15 cellular contexts compared by ENCODE assay signal in the genomic region with DNA sequence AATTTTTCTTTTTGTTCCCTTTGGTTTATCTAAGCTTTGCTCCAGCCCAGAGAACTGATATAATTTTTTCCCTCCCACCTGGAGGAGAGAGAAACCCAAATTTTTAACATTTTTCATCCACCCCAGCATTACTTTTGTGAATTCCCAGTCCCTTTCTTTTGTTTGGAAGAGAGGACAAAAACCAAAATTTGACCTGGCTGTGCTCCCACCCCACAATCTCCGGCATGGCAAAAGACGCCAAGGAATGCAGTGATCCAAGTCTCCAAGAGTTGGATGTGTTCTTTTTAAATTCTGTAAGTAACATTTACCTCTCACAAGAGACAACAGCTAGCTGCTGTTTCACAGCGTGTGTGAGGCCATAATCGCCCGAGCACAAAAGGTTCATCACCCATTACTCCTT. TPM values are rescaled to one million over a fixed set of nuclear protein-coding genes. Genes with fewer than 3 reads are reported as not detected.
DNase-seq lines count a peak whose midpoint lies in the region; ATAC-seq and TF ChIP-seq lines count a peak whose summit lies in the region.
"Had no signal": no experiment of that assay in that cellular context is flagged by ENCODE, and none has a peak within 500 bp of the region (broad histone marks: within the 10 kb centered on the region; RNA-seq: fewer than 3 reads in every experiment).

No MANE protein-coding gene starts in this region.

- TF ChIP-seq EP300 in suprapubic skin (IDR thresholded peaks at IDR 0.05), result no peak

- H3K27ac ChIP-seq in HUES48 (ENCODE audit: low read depth, low read length), result peak overlapping the region; percentile 84
- no peak overlapping the region for H3K27ac ChIP-seq in muscle layer of colon (ENCODE audit: low read depth, low read length)
- peak overlapping the region; percentile 51 for H3K27ac ChIP-seq in suprapubic skin
- H3K27ac ChIP-seq: SK-N-MC had no signal

- peak; percentile 13 for DNase-seq in dedifferentiated amniotic fluid mesenchymal stem cell (ENCODE audit: extremely low spot score)
- DNase-seq in suprapubic skin (ENCODE audit: low spot score in 2 of 2), result no peak
- DNase-seq in erythroblast (lab: John Stamatoyannopoulos, UW), result no peak
- DNase-seq in NCI-H146 (lab: John Stamatoyannopoulos, UW), result no peak
- DNase-seq in GM19238 (ENCODE audit: insufficient read length, low spot score), result no peak
- DNase-seq: activated B cell treated with CpG ODN at 0.5 μM for 24 hours; caudate nucleus; CD8-positive, alpha-beta memory T cell; NCI-H748 treated with DMSO at 0.1 percent for 48 hours had no signal

- H3K9ac ChIP-seq in HUES48 (ENCODE audit: low read depth, low read length) (0 out of 2 replicates have a peak overlapping the region, but pooled peaks have one; percentile 11), muscle layer of colon (ENCODE audit: low read length) (peak overlapping the region; percentile 1)

- TF ChIP-seq POLR2A in suprapubic skin (IDR thresholded peaks at IDR 0.05) (no peak), erythroblast (IDR thresholded peaks at IDR 0.05; ENCODE audit: low read length) (no peak)

- no peaks in the 10 kb centered on the region for H3K36me3 ChIP-seq in HUES48 (ENCODE audit: control insufficient read depth, insufficient read depth, low read length)
- no peaks in the 10 kb centered on the region for H3K36me3 ChIP-seq in muscle layer of colon (ENCODE audit: insufficient read depth, low read length)
- no peaks in the 10 kb centered on the region for H3K36me3 ChIP-seq in suprapubic skin

- 48% methylated on average over 5 of the region's 5 CpGs for WGBS in suprapubic skin

- H3K4me1 ChIP-seq in HUES48 (ENCODE audit: control insufficient read depth, insufficient read depth, low read length), result peaks cover 6% of the 10 kb centered on the region; the same call in 1 of the 2 replicates
- H3K4me1 ChIP-seq in muscle layer of colon (ENCODE audit: insufficient read depth, low read length), result no peaks in the 10 kb centered on the region
- H3K4me1 ChIP-seq in suprapubic skin, result peaks cover 17% of the 10 kb centered on the region

- H3K9me3 ChIP-seq in HUES48 (ENCODE audit: control insufficient read depth, insufficient read depth, low read length) (peaks cover 33% of the 10 kb centered on the region), muscle layer of colon (ENCODE audit: low read length) (no peaks in the 10 kb centered on the region), suprapubic skin (no peaks in the 10 kb centered on the region)

- H3K27me3 ChIP-seq in HUES48 (ENCODE audit: control insufficient read depth, insufficient read depth, low read length) (no peaks in the 10 kb centered on the region), muscle layer of colon (ENCODE audit: control insufficient read depth in 1 of 2, insufficient read depth in 2 of 2, low read length in 2 of 2) (peaks cover 4 to 7% of the 10 kb centered on the region in 2 donors), suprapubic skin (no peaks in the 10 kb centered on the region)

- TF ChIP-seq CTCF in suprapubic skin (IDR thresholded peaks at IDR 0.05), result no peak

- H3K4me3 ChIP-seq in HUES48 (ENCODE audit: low read depth, low read length) (peak overlapping the region; percentile 29; the same call in 1 of the 2 replicates), muscle layer of colon (ENCODE audit: low read depth in 1 of 2, low read length in 2 of 2) (peak overlapping the region in 1 of 2 donors; percentile 47), suprapubic skin (no peak overlapping the region)
- H3K4me3 ChIP-seq: SK-N-MC had no signal

- ATAC-seq in GM21526 (IDR thresholded peaks at IDR 0.05; ENCODE audit: low FRiP score, unreplicated experiment), result no peak
- ATAC-seq: natural killer cell treated with Interleukin-12 subunit alpha and Interleukin-12 subunit beta and Interleukin-15 and Interleukin-18, amount 100 ng/mL, for 72 hours; stimulated activated memory B cell treated with anti-CD40 and anti-IgM and Interleukin-4, amounts not matched to agents 10 μg/mL and 1 μg/mL and 100 μg/mL, for 72 hours had no signal

RNA-seq across cellular contexts. Expression of a gene that starts 25.2 kb away (rescaled TPM):
- 10 to 100 TPM; 13.1 to 38.1 (median 24.8) TPM for total RNA-seq in suprapubic skin
